Comparison of ENCODE assay signal across 1 cellular context in the genomic region with DNA sequence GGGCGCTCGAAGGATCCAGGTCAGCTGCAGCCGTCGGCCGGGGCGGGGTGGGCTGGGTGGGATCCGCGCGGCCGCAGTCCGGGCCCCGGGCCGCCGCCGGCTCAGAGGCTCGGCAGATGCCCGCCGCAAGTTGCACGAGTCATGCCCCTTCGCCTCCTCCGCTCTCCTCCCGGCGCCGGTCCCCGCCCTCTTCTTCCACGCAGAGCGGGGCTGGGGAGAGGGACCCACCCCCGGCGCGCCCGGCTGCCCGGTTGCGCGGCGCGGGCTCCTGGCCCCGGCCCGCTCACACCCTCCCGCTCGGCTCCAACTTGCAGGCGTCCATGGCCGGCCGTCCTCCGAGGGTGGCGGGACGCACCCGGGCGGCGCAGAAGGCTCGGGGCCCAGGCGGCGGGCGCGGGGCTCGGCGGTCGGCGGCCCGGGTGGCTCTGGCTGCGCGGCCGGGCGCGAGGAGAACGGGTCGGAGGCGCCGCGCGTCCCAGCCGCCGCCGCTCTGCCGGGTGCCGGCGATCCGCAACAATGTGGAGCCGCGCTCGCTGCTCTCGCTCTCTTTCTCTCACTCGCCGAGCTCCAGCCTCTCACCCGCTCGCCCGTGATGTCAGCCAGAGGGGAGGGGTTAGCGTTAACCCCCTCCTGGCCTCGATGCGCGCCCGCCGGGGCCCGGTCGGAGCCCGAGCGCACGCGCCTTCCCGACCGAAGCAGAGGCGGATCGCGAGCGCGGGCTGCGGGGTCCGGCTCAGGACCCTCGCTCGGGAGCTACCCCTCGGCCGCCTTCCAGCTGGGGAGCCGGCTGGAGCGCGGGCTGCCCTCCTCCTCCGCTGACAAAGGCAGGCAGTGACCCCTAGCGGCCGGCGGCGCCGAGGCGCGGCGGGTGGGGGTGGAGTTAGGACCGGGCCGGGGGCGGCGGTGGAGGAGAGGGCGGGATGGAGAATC.
TF ChIP-seq lines count a peak whose summit lies in the region.

A gene with protein sequence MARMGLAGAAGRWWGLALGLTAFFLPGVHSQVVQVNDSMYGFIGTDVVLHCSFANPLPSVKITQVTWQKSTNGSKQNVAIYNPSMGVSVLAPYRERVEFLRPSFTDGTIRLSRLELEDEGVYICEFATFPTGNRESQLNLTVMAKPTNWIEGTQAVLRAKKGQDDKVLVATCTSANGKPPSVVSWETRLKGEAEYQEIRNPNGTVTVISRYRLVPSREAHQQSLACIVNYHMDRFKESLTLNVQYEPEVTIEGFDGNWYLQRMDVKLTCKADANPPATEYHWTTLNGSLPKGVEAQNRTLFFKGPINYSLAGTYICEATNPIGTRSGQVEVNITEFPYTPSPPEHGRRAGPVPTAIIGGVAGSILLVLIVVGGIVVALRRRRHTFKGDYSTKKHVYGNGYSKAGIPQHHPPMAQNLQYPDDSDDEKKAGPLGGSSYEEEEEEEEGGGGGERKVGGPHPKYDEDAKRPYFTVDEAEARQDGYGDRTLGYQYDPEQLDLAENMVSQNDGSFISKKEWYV (minus strand): TSS at position 550 of the 930 bp plus-strand sequence. CDS start 647 bp downstream, outside the sequence.

TF ChIP-seq in HepG2, 621 proteins besides CTCF, POLR2A, EP300 and RAD21 (continued from another document and continues in another):
- TF ChIP-seq, protein P1, sequence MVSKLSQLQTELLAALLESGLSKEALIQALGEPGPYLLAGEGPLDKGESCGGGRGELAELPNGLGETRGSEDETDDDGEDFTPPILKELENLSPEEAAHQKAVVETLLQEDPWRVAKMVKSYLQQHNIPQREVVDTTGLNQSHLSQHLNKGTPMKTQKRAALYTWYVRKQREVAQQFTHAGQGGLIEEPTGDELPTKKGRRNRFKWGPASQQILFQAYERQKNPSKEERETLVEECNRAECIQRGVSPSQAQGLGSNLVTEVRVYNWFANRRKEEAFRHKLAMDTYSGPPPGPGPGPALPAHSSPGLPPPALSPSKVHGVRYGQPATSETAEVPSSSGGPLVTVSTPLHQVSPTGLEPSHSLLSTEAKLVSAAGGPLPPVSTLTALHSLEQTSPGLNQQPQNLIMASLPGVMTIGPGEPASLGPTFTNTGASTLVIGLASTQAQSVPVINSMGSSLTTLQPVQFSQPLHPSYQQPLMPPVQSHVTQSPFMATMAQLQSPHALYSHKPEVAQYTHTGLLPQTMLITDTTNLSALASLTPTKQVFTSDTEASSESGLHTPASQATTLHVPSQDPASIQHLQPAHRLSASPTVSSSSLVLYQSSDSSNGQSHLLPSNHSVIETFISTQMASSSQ (IDR thresholded peaks at IDR 0.05; ENCODE audit: low read depth): no peak
- TF ChIP-seq, protein P1 (CRISPR knock-in tag; IDR thresholded peaks at IDR 0.05; ENCODE audit: borderline replicate concordance): peak; percentile 54; the same call in 1 of the 2 replicates
- TF ChIP-seq, protein P2, sequence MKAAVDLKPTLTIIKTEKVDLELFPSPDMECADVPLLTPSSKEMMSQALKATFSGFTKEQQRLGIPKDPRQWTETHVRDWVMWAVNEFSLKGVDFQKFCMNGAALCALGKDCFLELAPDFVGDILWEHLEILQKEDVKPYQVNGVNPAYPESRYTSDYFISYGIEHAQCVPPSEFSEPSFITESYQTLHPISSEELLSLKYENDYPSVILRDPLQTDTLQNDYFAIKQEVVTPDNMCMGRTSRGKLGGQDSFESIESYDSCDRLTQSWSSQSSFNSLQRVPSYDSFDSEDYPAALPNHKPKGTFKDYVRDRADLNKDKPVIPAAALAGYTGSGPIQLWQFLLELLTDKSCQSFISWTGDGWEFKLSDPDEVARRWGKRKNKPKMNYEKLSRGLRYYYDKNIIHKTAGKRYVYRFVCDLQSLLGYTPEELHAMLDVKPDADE (CRISPR knock-in tag; IDR thresholded peaks at IDR 0.05): 0 out of 2 replicates have a peak, but pooled peaks have one; percentile 39
- peak; percentile 51; the same call in 1 of the 2 replicates for TF ChIP-seq ZBTB38 (CRISPR knock-in tag; IDR thresholded peaks at IDR 0.05)
- no peak for TF ChIP-seq ZNF205 (CRISPR knock-in tag; IDR thresholded peaks at IDR 0.05)
- TF ChIP-seq ZNF7 (CRISPR knock-in tag; IDR thresholded peaks at IDR 0.05): no peak
- TF ChIP-seq ZNF367 (CRISPR knock-in tag; IDR thresholded peaks at IDR 0.05; ENCODE audit: borderline replicate concordance): no peak
- 0 out of 2 replicates have a peak, but pooled peaks have one; percentile 71 for TF ChIP-seq ZNF101 (CRISPR knock-in tag; IDR thresholded peaks at IDR 0.05; ENCODE audit: borderline replicate concordance, low read depth)
- TF ChIP-seq SAP130 (CRISPR knock-in tag; IDR thresholded peaks at IDR 0.05; ENCODE audit: low read depth): peak; percentile 55; the same call in 1 of the 2 replicates
- no peak for TF ChIP-seq BRD4 (CRISPR knock-in tag; IDR thresholded peaks at IDR 0.05)
- no peak for TF ChIP-seq TEAD2 (CRISPR knock-in tag; IDR thresholded peaks at IDR 0.05)
- TF ChIP-seq SALL1 (CRISPR knock-in tag; IDR thresholded peaks at IDR 0.05): peak; percentile 49
- TF ChIP-seq POLR2G (IDR thresholded peaks at IDR 0.05; ENCODE audit: low read depth, low read length): peak; percentile 79
- TF ChIP-seq, protein P3, sequence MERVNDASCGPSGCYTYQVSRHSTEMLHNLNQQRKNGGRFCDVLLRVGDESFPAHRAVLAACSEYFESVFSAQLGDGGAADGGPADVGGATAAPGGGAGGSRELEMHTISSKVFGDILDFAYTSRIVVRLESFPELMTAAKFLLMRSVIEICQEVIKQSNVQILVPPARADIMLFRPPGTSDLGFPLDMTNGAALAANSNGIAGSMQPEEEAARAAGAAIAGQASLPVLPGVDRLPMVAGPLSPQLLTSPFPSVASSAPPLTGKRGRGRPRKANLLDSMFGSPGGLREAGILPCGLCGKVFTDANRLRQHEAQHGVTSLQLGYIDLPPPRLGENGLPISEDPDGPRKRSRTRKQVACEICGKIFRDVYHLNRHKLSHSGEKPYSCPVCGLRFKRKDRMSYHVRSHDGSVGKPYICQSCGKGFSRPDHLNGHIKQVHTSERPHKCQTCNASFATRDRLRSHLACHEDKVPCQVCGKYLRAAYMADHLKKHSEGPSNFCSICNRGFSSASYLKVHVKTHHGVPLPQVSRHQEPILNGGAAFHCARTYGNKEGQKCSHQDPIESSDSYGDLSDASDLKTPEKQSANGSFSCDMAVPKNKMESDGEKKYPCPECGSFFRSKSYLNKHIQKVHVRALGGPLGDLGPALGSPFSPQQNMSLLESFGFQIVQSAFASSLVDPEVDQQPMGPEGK (CRISPR knock-in tag; IDR thresholded peaks at IDR 0.05): peak; percentile 93
- no peak for TF ChIP-seq ARID2 (CRISPR knock-in tag; IDR thresholded peaks at IDR 0.05; ENCODE audit: borderline replicate concordance)
- TF ChIP-seq, protein P4, sequence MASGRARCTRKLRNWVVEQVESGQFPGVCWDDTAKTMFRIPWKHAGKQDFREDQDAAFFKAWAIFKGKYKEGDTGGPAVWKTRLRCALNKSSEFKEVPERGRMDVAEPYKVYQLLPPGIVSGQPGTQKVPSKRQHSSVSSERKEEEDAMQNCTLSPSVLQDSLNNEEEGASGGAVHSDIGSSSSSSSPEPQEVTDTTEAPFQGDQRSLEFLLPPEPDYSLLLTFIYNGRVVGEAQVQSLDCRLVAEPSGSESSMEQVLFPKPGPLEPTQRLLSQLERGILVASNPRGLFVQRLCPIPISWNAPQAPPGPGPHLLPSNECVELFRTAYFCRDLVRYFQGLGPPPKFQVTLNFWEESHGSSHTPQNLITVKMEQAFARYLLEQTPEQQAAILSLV (CRISPR knock-in tag; IDR thresholded peaks at IDR 0.05; ENCODE audit: borderline replicate concordance): peak; percentile 23; the same call in 1 of the 2 replicates
- no peak for TF ChIP-seq JUNB (CRISPR knock-in tag; IDR thresholded peaks at IDR 0.05; ENCODE audit: borderline replicate concordance)
- peak; percentile 85; the same call in 1 of the 2 replicates for TF ChIP-seq ZNF333 (CRISPR knock-in tag; IDR thresholded peaks at IDR 0.05; ENCODE audit: borderline replicate concordance)
- TF ChIP-seq NR2F2 (IDR thresholded peaks at IDR 0.05; ENCODE audit: borderline replicate concordance, low read depth): peak; percentile 15; the same call in 1 of the 2 replicates
- no peak for TF ChIP-seq TCF12 (IDR thresholded peaks at IDR 0.05)
- peak; percentile 64; the same call in 1 of the 2 replicates for TF ChIP-seq TCF12 (CRISPR knock-in tag; IDR thresholded peaks at IDR 0.05)
- TF ChIP-seq ZNF510 (CRISPR knock-in tag; IDR thresholded peaks at IDR 0.05; ENCODE audit: low read depth): no peak
- TF ChIP-seq, protein P5, sequence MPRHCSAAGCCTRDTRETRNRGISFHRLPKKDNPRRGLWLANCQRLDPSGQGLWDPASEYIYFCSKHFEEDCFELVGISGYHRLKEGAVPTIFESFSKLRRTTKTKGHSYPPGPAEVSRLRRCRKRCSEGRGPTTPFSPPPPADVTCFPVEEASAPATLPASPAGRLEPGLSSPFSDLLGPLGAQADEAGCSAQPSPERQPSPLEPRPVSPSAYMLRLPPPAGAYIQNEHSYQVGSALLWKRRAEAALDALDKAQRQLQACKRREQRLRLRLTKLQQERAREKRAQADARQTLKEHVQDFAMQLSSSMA (CRISPR knock-in tag; IDR thresholded peaks at IDR 0.05): no peak
- TF ChIP-seq, protein P6, sequence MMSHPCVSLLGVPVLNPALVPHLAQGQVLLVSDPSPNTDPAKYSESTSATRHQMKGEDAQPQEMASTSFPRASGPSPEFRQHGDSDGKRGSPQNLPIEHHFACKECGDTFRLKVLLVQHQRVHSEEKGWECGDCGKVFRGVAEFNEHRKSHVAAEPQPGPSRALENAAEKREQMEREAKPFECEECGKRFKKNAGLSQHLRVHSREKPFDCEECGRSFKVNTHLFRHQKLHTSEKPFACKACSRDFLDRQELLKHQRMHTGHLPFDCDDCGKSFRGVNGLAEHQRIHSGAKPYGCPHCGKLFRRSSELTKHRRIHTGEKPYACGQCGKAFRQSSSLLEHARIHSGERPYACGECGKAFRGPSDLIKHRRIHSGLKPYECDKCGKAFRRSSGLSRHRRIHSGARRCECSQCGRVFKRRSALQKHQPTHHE (CRISPR knock-in tag; IDR thresholded peaks at IDR 0.05; ENCODE audit: borderline replicate concordance): peak; percentile 69; the same call in 1 of the 2 replicates
- no peak for TF ChIP-seq IKZF1 (IDR thresholded peaks at IDR 0.05)
- TF ChIP-seq, protein P7, sequence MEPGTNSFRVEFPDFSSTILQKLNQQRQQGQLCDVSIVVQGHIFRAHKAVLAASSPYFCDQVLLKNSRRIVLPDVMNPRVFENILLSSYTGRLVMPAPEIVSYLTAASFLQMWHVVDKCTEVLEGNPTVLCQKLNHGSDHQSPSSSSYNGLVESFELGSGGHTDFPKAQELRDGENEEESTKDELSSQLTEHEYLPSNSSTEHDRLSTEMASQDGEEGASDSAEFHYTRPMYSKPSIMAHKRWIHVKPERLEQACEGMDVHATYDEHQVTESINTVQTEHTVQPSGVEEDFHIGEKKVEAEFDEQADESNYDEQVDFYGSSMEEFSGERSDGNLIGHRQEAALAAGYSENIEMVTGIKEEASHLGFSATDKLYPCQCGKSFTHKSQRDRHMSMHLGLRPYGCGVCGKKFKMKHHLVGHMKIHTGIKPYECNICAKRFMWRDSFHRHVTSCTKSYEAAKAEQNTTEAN (CRISPR knock-in tag; conservative IDR thresholded peaks at IDR 0.05): no peak
- 0 out of 2 replicates have a peak, but pooled peaks have one; percentile 33 for TF ChIP-seq ZNF430 (CRISPR knock-in tag; IDR thresholded peaks at IDR 0.05)
- no peak for TF ChIP-seq BHLHE40 (IDR thresholded peaks at IDR 0.05; ENCODE audit: low read length)
- TF ChIP-seq PRPF4 (IDR thresholded peaks at IDR 0.05; ENCODE audit: low read depth, low read length, poor library complexity, severe bottlenecking): no peak
- no peak for TF ChIP-seq TRIM24 (CRISPR knock-in tag; IDR thresholded peaks at IDR 0.05)
- no peak for TF ChIP-seq HNRNPUL1 (IDR thresholded peaks at IDR 0.05; ENCODE audit: low read depth, low read length)
- no peak for TF ChIP-seq ZNF530 (CRISPR knock-in tag; IDR thresholded peaks at IDR 0.05; ENCODE audit: low read depth)
- TF ChIP-seq STAG1 (CRISPR knock-in tag; IDR thresholded peaks at IDR 0.05): peak; percentile 89
- peak; percentile 83 for TF ChIP-seq ZNF777 (CRISPR knock-in tag; IDR thresholded peaks at IDR 0.05)
- TF ChIP-seq ZSCAN21 (CRISPR knock-in tag; IDR thresholded peaks at IDR 0.05; ENCODE audit: borderline replicate concordance): peak; percentile 34; the same call in 1 of the 2 replicates
- TF ChIP-seq ZMYM4 (CRISPR knock-in tag; IDR thresholded peaks at IDR 0.05): peak; percentile 57; the same call in 1 of the 2 replicates
- TF ChIP-seq GFI1 (CRISPR knock-in tag; IDR thresholded peaks at IDR 0.05; ENCODE audit: borderline replicate concordance): 0 out of 2 replicates have a peak, but pooled peaks have one; percentile 56
- 0 out of 2 replicates have a peak, but pooled peaks have one; percentile 7 for TF ChIP-seq ZNF616 (CRISPR knock-in tag; IDR thresholded peaks at IDR 0.05; ENCODE audit: low read depth)
- TF ChIP-seq, protein P8, sequence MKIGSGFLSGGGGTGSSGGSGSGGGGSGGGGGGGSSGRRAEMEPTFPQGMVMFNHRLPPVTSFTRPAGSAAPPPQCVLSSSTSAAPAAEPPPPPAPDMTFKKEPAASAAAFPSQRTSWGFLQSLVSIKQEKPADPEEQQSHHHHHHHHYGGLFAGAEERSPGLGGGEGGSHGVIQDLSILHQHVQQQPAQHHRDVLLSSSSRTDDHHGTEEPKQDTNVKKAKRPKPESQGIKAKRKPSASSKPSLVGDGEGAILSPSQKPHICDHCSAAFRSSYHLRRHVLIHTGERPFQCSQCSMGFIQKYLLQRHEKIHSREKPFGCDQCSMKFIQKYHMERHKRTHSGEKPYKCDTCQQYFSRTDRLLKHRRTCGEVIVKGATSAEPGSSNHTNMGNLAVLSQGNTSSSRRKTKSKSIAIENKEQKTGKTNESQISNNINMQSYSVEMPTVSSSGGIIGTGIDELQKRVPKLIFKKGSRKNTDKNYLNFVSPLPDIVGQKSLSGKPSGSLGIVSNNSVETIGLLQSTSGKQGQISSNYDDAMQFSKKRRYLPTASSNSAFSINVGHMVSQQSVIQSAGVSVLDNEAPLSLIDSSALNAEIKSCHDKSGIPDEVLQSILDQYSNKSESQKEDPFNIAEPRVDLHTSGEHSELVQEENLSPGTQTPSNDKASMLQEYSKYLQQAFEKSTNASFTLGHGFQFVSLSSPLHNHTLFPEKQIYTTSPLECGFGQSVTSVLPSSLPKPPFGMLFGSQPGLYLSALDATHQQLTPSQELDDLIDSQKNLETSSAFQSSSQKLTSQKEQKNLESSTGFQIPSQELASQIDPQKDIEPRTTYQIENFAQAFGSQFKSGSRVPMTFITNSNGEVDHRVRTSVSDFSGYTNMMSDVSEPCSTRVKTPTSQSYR (CRISPR knock-in tag; IDR thresholded peaks at IDR 0.05; ENCODE audit: borderline replicate concordance): peak; percentile 69; the same call in 1 of the 2 replicates
- peak; percentile 79; the same call in 1 of the 2 replicates for TF ChIP-seq TAF1 (CRISPR knock-in tag; IDR thresholded peaks at IDR 0.05)
- TF ChIP-seq ZNF589 (CRISPR knock-in tag; conservative IDR thresholded peaks at IDR 0.05): no peak
- TF ChIP-seq ZNF652 (CRISPR knock-in tag; IDR thresholded peaks at IDR 0.05; ENCODE audit: borderline replicate concordance, low read depth): peak; percentile 95
